ENCODE assay signal across 19 cellular contexts in the genomic region with DNA sequence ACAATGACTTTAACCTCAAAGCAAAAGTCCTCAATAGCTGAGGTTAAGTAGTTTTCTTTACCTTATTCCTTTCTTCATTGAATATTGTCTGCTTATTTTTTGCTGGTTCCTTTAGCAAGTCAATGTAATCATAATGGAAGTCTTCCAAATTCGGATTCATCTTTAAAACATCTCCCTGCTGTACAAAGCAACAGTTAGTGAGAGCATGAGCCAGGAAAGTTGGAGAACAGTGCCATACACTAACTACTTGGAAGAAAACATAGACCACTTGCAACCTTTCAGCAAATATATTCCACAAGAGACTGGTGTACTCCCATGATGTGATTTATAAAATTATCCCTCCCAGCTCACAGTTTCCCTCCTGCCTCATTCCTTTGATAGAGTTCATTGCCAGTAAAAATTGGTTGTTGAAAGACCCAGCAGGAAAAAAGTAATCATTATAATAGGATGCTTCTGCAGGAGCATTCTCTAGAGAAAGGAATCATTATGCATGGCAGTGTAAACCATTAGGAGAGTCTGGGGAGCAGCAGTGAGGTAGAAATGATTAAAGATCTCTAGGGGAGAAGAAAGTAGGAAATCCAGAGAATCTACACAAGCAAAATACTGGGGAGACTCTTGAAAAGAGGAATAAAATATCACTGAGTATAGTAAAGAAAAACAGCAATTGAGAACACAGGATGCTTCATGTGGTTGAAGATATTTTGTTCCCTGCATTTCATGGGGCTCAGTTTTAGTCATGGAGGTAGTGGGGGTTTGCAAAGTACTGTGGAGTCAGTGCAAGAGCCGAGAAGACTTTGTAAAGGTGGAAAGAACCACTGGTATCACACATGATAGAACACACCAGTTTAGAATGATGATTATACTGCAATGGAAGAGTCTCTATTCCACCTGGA. TPM values are rescaled to one million over a fixed set of nuclear protein-coding genes. Genes with fewer than 3 reads are reported as not detected.
DNase-seq lines count a peak whose midpoint lies in the region; ATAC-seq and TF ChIP-seq lines count a peak whose summit lies in the region.
"Had no signal": no experiment of that assay in that cellular context is flagged by ENCODE, and none has a peak within 500 bp of the region (broad histone marks: within the 10 kb centered on the region; RNA-seq: fewer than 3 reads in every experiment).

No MANE protein-coding gene starts in this region.

- no peaks in the 10 kb centered on the region for H3K9me1 ChIP-seq in IMR-90 (ENCODE audit: insufficient read depth, low read length)

- H3K27me3 ChIP-seq in IMR-90 (ENCODE audit: control insufficient read depth, insufficient read depth, low read length) (no peaks in the 10 kb centered on the region), muscle layer of duodenum (ENCODE audit: low read depth, low read length) (no peaks in the 10 kb centered on the region)
- H3K27me3 ChIP-seq: pancreas, suprapubic skin had no signal

- H4K20me1 ChIP-seq in IMR-90 (ENCODE audit: insufficient read depth, low read length) = no peaks in the 10 kb centered on the region

- CTCF ChIA-PET in IMR-90 (lab: Yijun Ruan, JAX) = no interaction called here

- H3K4me2 ChIP-seq in IMR-90 (ENCODE audit: low read depth, low read length) = no peak overlapping the region
- H3K4me2 ChIP-seq: PC-9 had no signal

- no peak for TF ChIP-seq CTCF in IMR-90 (conservative IDR thresholded peaks at IDR 0.05; ENCODE audit: low read depth, low read length)
- no peak for TF ChIP-seq CTCF in cardiac fibroblast (IDR thresholded peaks at IDR 0.05; ENCODE audit: low read depth, low read length)
- no peak for TF ChIP-seq CTCF in GM13976 (IDR thresholded peaks at IDR 0.05; ENCODE audit: borderline replicate concordance, control extremely low read depth, extremely low read depth, insufficient read depth, missing control alignments)

- no peak overlapping the region for H3K9ac ChIP-seq in IMR-90 (ENCODE audit: low read depth, low read length)

- no peak overlapping the region for H3K14ac ChIP-seq in IMR-90 (replicated peaks; ENCODE audit: low read depth, low read length)

- no peak overlapping the region for H2AK5ac ChIP-seq in IMR-90 (ENCODE audit: low read depth, low read length)

- no peak overlapping the region for H2AFZ ChIP-seq in IMR-90 (replicated peaks; ENCODE audit: low read length, poor library complexity)
- H2AFZ ChIP-seq: PC-9 had no signal

- H3K4me1 ChIP-seq in IMR-90 (ENCODE audit: control insufficient read depth, insufficient read depth, low read length) = no peaks in the 10 kb centered on the region; the same call in 1 of the 2 replicates
- peaks cover 0 to 24% of the 10 kb centered on the region in 2 donors for H3K4me1 ChIP-seq in muscle layer of duodenum (ENCODE audit: control insufficient read depth in 1 of 2, insufficient read depth in 2 of 2, low read length in 2 of 2)
- H3K4me1 ChIP-seq: pancreas, suprapubic skin had no signal

- no peak overlapping the region for H3K4ac ChIP-seq in IMR-90 (ENCODE audit: low read depth, low read length)

- no peak overlapping the region for H4K91ac ChIP-seq in IMR-90 (ENCODE audit: insufficient read depth, low read depth, low read length)

- no peak overlapping the region for H4K5ac ChIP-seq in IMR-90 (ENCODE audit: low read depth, low read length)

- no peak overlapping the region for H3K18ac ChIP-seq in IMR-90 (ENCODE audit: low read depth, low read length)

- no peak overlapping the region for H2BK5ac ChIP-seq in IMR-90 (ENCODE audit: low read depth, low read length, poor library complexity, severe bottlenecking)

- no peak for TF ChIP-seq POLR2A in IMR-90 (IDR thresholded peaks at IDR 0.05; ENCODE audit: low read depth, low read length)

- no CpG with 5 or more reads among the region's 2 CpGs for WGBS in IMR-90 (ENCODE audit: extremely low coverage in 2 of 2, insufficient read length in 1 of 2), 2 experiments

- no peak overlapping the region for H2BK120ac ChIP-seq in IMR-90 (ENCODE audit: low read depth, low read length)

- no peak overlapping the region for H2AK9ac ChIP-seq in IMR-90 (replicated peaks; ENCODE audit: low read depth, low read length, poor library complexity)

- H3K9me3 ChIP-seq in IMR-90 (ENCODE audit: control insufficient read depth, insufficient read depth, low read length) (no peaks in the 10 kb centered on the region), muscle layer of duodenum (ENCODE audit: control insufficient read depth in 1 of 2, low read length in 2 of 2) (no peaks in the 10 kb centered on the region)
- H3K9me3 ChIP-seq: pancreas, suprapubic skin had no signal

- no peak overlapping the region for H3K56ac ChIP-seq in IMR-90 (ENCODE audit: extremely low read depth, insufficient read depth, low read length)

- intact Hi-C loops in IMR-90 (cut with micrococcal nuclease) = no loop called here

- TF ChIP-seq RAD21 in IMR-90 (IDR thresholded peaks at IDR 0.05; ENCODE audit: low read length) = no peak

- no peak overlapping the region for H3K23ac ChIP-seq in IMR-90 (ENCODE audit: low read depth, low read length)

- no TSS peak for BruUV-seq in IMR-90 (replicated peaks; lab: Mats Ljungman, UMichigan)

- dilution Hi-C loops in IMR-90 (cut with HindIII; ENCODE audit: low sequenced_read_pairs, unreplicated experiment) = no loop called here

- peak; percentile 39 for DNase-seq in AG08396 (ENCODE audit: low spot score)
- DNase-seq in IMR-90 = peak; percentile 58
- DNase-seq in cardiac fibroblast (ENCODE audit: low read depth in 2 of 2) = peak; percentile 74 to 80
- no peak for DNase-seq in NCI-H2196 (lab: John Stamatoyannopoulos, UW; ENCODE audit: unreplicated experiment)
- no peak for DNase-seq in GM13976 (ENCODE audit: low spot score)
- no peak for DNase-seq in activated CD4-positive, alpha-beta T cell treated with anti-CD3 and anti-CD28 coated beads for 4 hours
- no peak for DNase-seq in putamen (ENCODE audit: low spot score)
- DNase-seq: activated naive CD8-positive, alpha-beta T cell treated with anti-CD3 and anti-CD28 coated beads for 36 hours; activated T-cell treated with anti-CD3 and anti-CD28 coated beads for 4 hours; DMS 273 treated with DMSO at 0.1 percent for 48 hours; erythroblast; mesendoderm; NCI-H1105; NCI-H510A; pancreas; PC-9 had no signal

- no peak overlapping the region for H2BK20ac ChIP-seq in IMR-90 (ENCODE audit: low read depth, low read length)

- no peak overlapping the region for H4K8ac ChIP-seq in IMR-90 (ENCODE audit: low read depth in 2 of 2, low read length in 2 of 2)

- no peak for ATAC-seq in IMR-90 (ENCODE audit: low read depth)
- ATAC-seq: pancreas had no signal

- H3K36me3 ChIP-seq in IMR-90 (ENCODE audit: control insufficient read depth, insufficient read depth, low read length) (no peaks in the 10 kb centered on the region), muscle layer of duodenum (ENCODE audit: control insufficient read depth in 1 of 2, insufficient read depth in 2 of 2, low read length in 2 of 2) (no peaks in the 10 kb centered on the region)
- H3K36me3 ChIP-seq: suprapubic skin had no signal

- H3K79me1 ChIP-seq in IMR-90 (ENCODE audit: low read depth in 1 of 2, low read length in 2 of 2) = no peaks in the 10 kb centered on the region

- no peak overlapping the region for H3K27ac ChIP-seq in IMR-90 (ENCODE audit: insufficient read depth, low read length)
- peak overlapping the region; percentile 47 for H3K27ac ChIP-seq in muscle layer of duodenum (ENCODE audit: low read length)
- H3K27ac ChIP-seq: coronary artery, pancreas, PC-9, suprapubic skin had no signal

- in situ Hi-C loops in IMR-90 (cut with MboI; ENCODE audit: low sequenced_read_pairs) = no loop called here
- in situ Hi-C loops in GM13976 (cut with MboI; ENCODE audit: low sequenced_read_pairs, unreplicated experiment) = no loop called here

- H3K4me3 ChIP-seq in IMR-90 (ENCODE audit: insufficient read depth, low read depth, low read length) (no peak overlapping the region), cardiac fibroblast (replicated peaks in 1 of 2; ENCODE audit: low read depth in 2 of 2, low read length in 2 of 2) (no peak overlapping the region), muscle layer of duodenum (ENCODE audit: low read depth in 1 of 2, low read length in 2 of 2) (no peak overlapping the region)
- H3K4me3 ChIP-seq: coronary artery, pancreas, PC-9, suprapubic skin had no signal

- no peak overlapping the region for H2BK15ac ChIP-seq in IMR-90 (ENCODE audit: low read depth, low read length)

- POLR2A ChIA-PET in IMR-90 (lab: Charles Lee; ENCODE audit: unreplicated experiment) = interaction anchor here (0.5 kb wide), 1 partner anchor 39 kb away, joined by 11 read pairs; no protein-coding TSS in a partner anchor

TF ChIP-seq in IMR-90, 13 proteins besides CTCF, POLR2A, EP300 and RAD21 (continues in another document):
- TF ChIP-seq RCOR1 (IDR thresholded peaks at IDR 0.05; ENCODE audit: insufficient replicate concordance, low read length) = no peak
- no peak for TF ChIP-seq MXI1 (IDR thresholded peaks at IDR 0.05; ENCODE audit: borderline replicate concordance, low read depth, low read length)
- TF ChIP-seq CHD1 (IDR thresholded peaks at IDR 0.05; ENCODE audit: low read depth, low read length) = no peak
- TF ChIP-seq MAZ (IDR thresholded peaks at IDR 0.05; ENCODE audit: borderline replicate concordance, low read depth, low read length) = no peak
- no peak for TF ChIP-seq ELK1 (IDR thresholded peaks at IDR 0.05; ENCODE audit: borderline replicate concordance, low read depth, low read length)
- no peak for TF ChIP-seq SMC3 (IDR thresholded peaks at IDR 0.05; ENCODE audit: low read depth, low read length)
- no peak for TF ChIP-seq RFX5 (IDR thresholded peaks at IDR 0.05; ENCODE audit: low read depth, low read length)
- no peak for TF ChIP-seq NFE2L2 (IDR thresholded peaks at IDR 0.05; ENCODE audit: low read depth, low read length)
- no peak for TF ChIP-seq BHLHE40 (IDR thresholded peaks at IDR 0.05; ENCODE audit: low read depth, low read length)

RNA-seq across cellular contexts. Expression of gene TTN, which starts 38.6 kb away (rescaled TPM):
- 0.18 and 0.83 TPM in 2 replicates for total RNA-seq in IMR-90 (2012; rRNA removed)
- polyA plus RNA-seq in IMR-90 (2012; rRNA removed) = 0.02 and 0.03 TPM in 2 replicates
- polyA plus RNA-seq in IMR-90 (2012; cell fraction: cytosol; rRNA removed) = under 0.01 TPM in 2 replicates
- 0.02 TPM in 2 replicates for polyA plus RNA-seq in IMR-90 (2012; cell fraction: nucleus; rRNA removed; ENCODE audit: low replicate concordance)
- total RNA-seq: PC-9 had no signal

Comparison
In these comparisons a context has a peak if more than half of its experiments do, and no peak if none do; other contexts are left out.
1. DNase-seq: peak in AG08396 (single experiment), IMR-90 (single experiment) and cardiac fibroblast (2 of 2); none in NCI-H2196 (single experiment), GM13976 (single experiment), activated CD4-positive, alpha-beta T cell treated with anti-CD3 and anti-CD28 coated beads for 4 hours (0 of 2) and putamen (single experiment).